Comparison of ENCODE assay signal across 10 cellular contexts in genomic region chr5:145976431-145977155, GRCh38. TPM values are rescaled to one million over a fixed set of nuclear protein-coding genes. Genes with fewer than 3 reads are reported as not detected.
A peak's percentile ranks its signal among the peaks of the same experiment; 100 is the strongest.
DNase-seq lines count a peak whose midpoint lies in the region; ATAC-seq and TF ChIP-seq lines count a peak whose summit lies in the region.
"Had no signal": no experiment of that assay in that cellular context is flagged by ENCODE, and none has a peak within 500 bp of the region (broad histone marks: within the 10 kb centered on the region; RNA-seq: fewer than 3 reads in every experiment).

No MANE protein-coding gene starts in this region.

- ATAC-seq in activated naive CD8-positive, alpha-beta T cell treated with anti-CD3 and anti-CD28 coated beads, Interleukin-2, amount 50 U/mL, for 24 hours: peak; percentile 58
- ATAC-seq in HG03432 (IDR thresholded peaks at IDR 0.05; ENCODE audit: unreplicated experiment) (peak; percentile 82), body of pancreas (no peak)

- H3K36me3 Mint-ChIP-seq in activated naive CD8-positive, alpha-beta T cell treated with anti-CD3 and anti-CD28 coated beads, Interleukin-2, amount 50 U/mL, for 24 hours (ENCODE audit: low read depth): no peaks in the 10 kb centered on the region
- H3K36me3 Mint-ChIP-seq in activated naive CD8-positive, alpha-beta T cell treated with anti-CD3 and anti-CD28 coated beads for 36 hours: no peaks in the 10 kb centered on the region

- no peaks in the 10 kb centered on the region for H3K9me3 Mint-ChIP-seq in activated naive CD8-positive, alpha-beta T cell treated with anti-CD3 and anti-CD28 coated beads, Interleukin-2, amount 50 U/mL, for 24 hours
- H3K9me3 Mint-ChIP-seq in activated naive CD8-positive, alpha-beta T cell treated with anti-CD3 and anti-CD28 coated beads for 36 hours: no peaks in the 10 kb centered on the region

- WGBS in body of pancreas, 2 donors: 35 to 37% methylated on average over 7 of the region's 7 CpGs
- WGBS in transverse colon (ENCODE audit: low coverage in 1 of 2), 2 donors: 50 to 77% methylated on average over 6 to 7 of the region's 7 CpGs

- TF ChIP-seq CTCF in body of pancreas (IDR thresholded peaks at IDR 0.05) (no peak), transverse colon (IDR thresholded peaks at IDR 0.05) (no peak), Peyer's patch (IDR thresholded peaks at IDR 0.05) (no peak)

- H3K4me3 ChIP-seq in body of pancreas (no peak overlapping the region), transverse colon (no peak overlapping the region), Peyer's patch (no peak overlapping the region)

- H3K27me3 ChIP-seq in body of pancreas: no peaks in the 10 kb centered on the region
- no peaks in the 10 kb centered on the region for H3K27me3 ChIP-seq in transverse colon
- no peaks in the 10 kb centered on the region for H3K27me3 ChIP-seq in Peyer's patch

- no peaks in the 10 kb centered on the region for H3K36me3 ChIP-seq in body of pancreas (replicated peaks in 1 of 2; ENCODE audit: insufficient read depth in 1 of 2, low read depth in 2 of 2)
- no peaks in the 10 kb centered on the region for H3K36me3 ChIP-seq in transverse colon
- no peaks in the 10 kb centered on the region for H3K36me3 ChIP-seq in Peyer's patch

- intact Hi-C loops in body of pancreas (cut with DNase I): no loop called here
- intact Hi-C loops in transverse colon (cut with DNase I; ENCODE audit: low total_unique reads): no loop called here

- in situ Hi-C loops in transverse colon (cut with MboI; ENCODE audit: low pct_ligation_motif_present in 1 of 4, low pct_unique_long_range_greater_than_20kb in 1 of 4, low sequenced_read_pairs in 3 of 4): no loop called here

- peaks cover 1% of the 10 kb centered on the region for H3K27me3 Mint-ChIP-seq in activated naive CD8-positive, alpha-beta T cell treated with anti-CD3 and anti-CD28 coated beads, Interleukin-2, amount 50 U/mL, for 24 hours
- H3K27me3 Mint-ChIP-seq in activated naive CD8-positive, alpha-beta T cell treated with anti-CD3 and anti-CD28 coated beads for 36 hours: peaks cover 7% of the 10 kb centered on the region

- H3K4me1 ChIP-seq in body of pancreas: peaks cover 95% of the 10 kb centered on the region
- peaks cover 14 to 56% (median 34%) of the 10 kb centered on the region in 4 donors for H3K4me1 ChIP-seq in transverse colon
- H3K4me1 ChIP-seq in Peyer's patch: peaks cover 0 to 21% (median 0%) of the 10 kb centered on the region in 4 donors
- H3K4me1 ChIP-seq: parathyroid adenoma had no signal

- no peak for DNase-seq in activated naive CD8-positive, alpha-beta T cell treated with anti-CD3 and anti-CD28 coated beads, Interleukin-2, amount 50 U/mL, for 24 hours
- DNase-seq in activated naive CD8-positive, alpha-beta T cell treated with anti-CD3 and anti-CD28 coated beads for 36 hours: no peak
- peak in 3 of 4 donors; percentile 25 to 51 (median 33) for DNase-seq in body of pancreas
- no peak for DNase-seq in transverse colon
- DNase-seq in cerebellar cortex (ENCODE audit: low spot score): no peak
- DNase-seq in HT-29 (ENCODE audit: low spot score): no peak
- DNase-seq in Peyer's patch: no peak
- DNase-seq: effector CD4-positive, alpha-beta T cell had no signal

- H3K27ac ChIP-seq in body of pancreas (peak overlapping the region; percentile 37 to 85 (median 70)), transverse colon (peak overlapping the region in 3 of 4 donors; percentile 7 to 83 (median 82)), Peyer's patch (no peak overlapping the region)
- H3K27ac ChIP-seq: parathyroid adenoma had no signal

- no peak overlapping the region for H3K4me3 Mint-ChIP-seq in activated naive CD8-positive, alpha-beta T cell treated with anti-CD3 and anti-CD28 coated beads, Interleukin-2, amount 50 U/mL, for 24 hours
- H3K4me3 Mint-ChIP-seq in activated naive CD8-positive, alpha-beta T cell treated with anti-CD3 and anti-CD28 coated beads for 36 hours: no peak overlapping the region

- H3K4me1 Mint-ChIP-seq in activated naive CD8-positive, alpha-beta T cell treated with anti-CD3 and anti-CD28 coated beads, Interleukin-2, amount 50 U/mL, for 24 hours: peaks cover 5% of the 10 kb centered on the region
- peaks cover 4% of the 10 kb centered on the region for H3K4me1 Mint-ChIP-seq in activated naive CD8-positive, alpha-beta T cell treated with anti-CD3 and anti-CD28 coated beads for 36 hours

- TF ChIP-seq POLR2A in body of pancreas (IDR thresholded peaks at IDR 0.05): no peak
- TF ChIP-seq POLR2A in transverse colon (IDR thresholded peaks at IDR 0.05): no peak
- no peak for TF ChIP-seq POLR2A in Peyer's patch (IDR thresholded peaks at IDR 0.05)

- H3K9me3 ChIP-seq in body of pancreas (no peaks in the 10 kb centered on the region), transverse colon (no peaks in the 10 kb centered on the region), Peyer's patch (no peaks in the 10 kb centered on the region)

- TF ChIP-seq EP300 in transverse colon (IDR thresholded peaks at IDR 0.05; ENCODE audit: low read depth): no peak

- peak overlapping the region; percentile 14 for H3K27ac Mint-ChIP-seq in activated naive CD8-positive, alpha-beta T cell treated with anti-CD3 and anti-CD28 coated beads, Interleukin-2, amount 50 U/mL, for 24 hours
- H3K27ac Mint-ChIP-seq in activated naive CD8-positive, alpha-beta T cell treated with anti-CD3 and anti-CD28 coated beads for 36 hours: no peak overlapping the region

RNA-seq across cellular contexts. Expression of gene SH3RF2, which starts 40.2 kb away (rescaled TPM):
- total RNA-seq in activated naive CD8-positive, alpha-beta T cell treated with anti-CD3 and anti-CD28 coated beads for 36 hours: not detected
- total RNA-seq in body of pancreas: 10 to 100 TPM; 14.8 to 25.7 TPM
- 100 to 1,000 TPM in 2 of 4 donors, 10 to 100 TPM in 2; 67.9 to 172 (median 96.3) TPM for total RNA-seq in transverse colon
- total RNA-seq in HT-29 (2014; rRNA removed; shearing (Covaris generic)): 13.9 and 15.9 TPM in 2 replicates
- 100 to 1,000 TPM in 2 of 4 donors, 10 to 100 TPM in 2; 39.6 to 118 (median 96.0) TPM for total RNA-seq in Peyer's patch

Comparison
In these comparisons a context has a peak if more than half of its experiments do, and no peak if none do; other contexts are left out.
1. DNase-seq: peak in body of pancreas (3 of 4); none in activated naive CD8-positive, alpha-beta T cell treated with anti-CD3 and anti-CD28 coated beads, Interleukin-2, amount 50 U/mL, for 24 hours (single experiment), activated naive CD8-positive, alpha-beta T cell treated with anti-CD3 and anti-CD28 coated beads for 36 hours (single experiment), transverse colon (single experiment), cerebellar cortex (single experiment), HT-29 (single experiment) and Peyer's patch (0 of 3).
2. H3K27ac ChIP-seq: peak in body of pancreas (4 of 4) and transverse colon (3 of 4); none in Peyer's patch (0 of 4).
3. RNA of gene SH3RF2, which starts 40.2 kb away (total RNA-seq): 39.6 to 118 TPM in Peyer's patch, 67.9 to 172 TPM in transverse colon, 14.8 to 25.7 TPM in body of pancreas and 13.9 to 15.9 TPM in HT-29; not detected in activated naive CD8-positive, alpha-beta T cell treated with anti-CD3 and anti-CD28 coated beads for 36 hours; every median in the first group is over 10 times any median in the second.